ENCODE assay signal across 14 cellular contexts in genomic region chr22:11042116-11042515, GRCh38.
DNase-seq lines count a peak whose midpoint lies in the region; ATAC-seq lines count a peak whose summit lies in the region.
"Had no signal": no experiment of that assay in that cellular context is flagged by ENCODE, and none has a peak within 500 bp of the region (broad histone marks: within the 10 kb centered on the region; RNA-seq: fewer than 3 reads in every experiment).

No MANE protein-coding gene starts in this region.

- H3K9ac ChIP-seq in Karpas-422 (ENCODE audit: low read length) = no peak overlapping the region
- H3K9ac ChIP-seq: BLaER1 treated with 17β-estradiol and CSF1 and Interleukin-3, amounts not matched to agents 10 nM and 100 nM had no signal

- no peak overlapping the region for H3K27ac ChIP-seq in Karpas-422 (ENCODE audit: low read length)
- H3K27ac ChIP-seq: BLaER1 treated with 17β-estradiol and CSF1 and Interleukin-3, amounts not matched to agents 10 nM and 100 nM had no signal

- DNase-seq in cardiac septum (ENCODE audit: low spot score) (peak; percentile 29), Right ventricle myocardium inferior (ENCODE audit: missing footprints) (no peak), Karpas-422 (peak; percentile 39), islet precursor cell (peak; percentile 33), NCI-H748 (lab: John Stamatoyannopoulos, UW; ENCODE audit: unreplicated experiment) (no peak), inferior parietal cortex (ENCODE audit: extremely low spot score) (no peak)
- no peak for DNase-seq in activated effector memory CD4-positive, alpha-beta T cell treated with Interleukin-2 at 50 U/mL for 16 hours
- DNase-seq: Calu3, DND-41, EL, H9 had no signal

- peaks cover 35% of the 10 kb centered on the region for H3K9me3 ChIP-seq in Karpas-422 (ENCODE audit: low read length)

- H3K79me2 ChIP-seq in Karpas-422 (ENCODE audit: low read length) = no peaks in the 10 kb centered on the region

- no peaks in the 10 kb centered on the region for H3K27me3 ChIP-seq in Karpas-422 (ENCODE audit: low read length)

- H2AFZ ChIP-seq in Karpas-422 (ENCODE audit: low read length) = no peak overlapping the region

- no peaks in the 10 kb centered on the region for H4K20me1 ChIP-seq in Karpas-422 (ENCODE audit: insufficient read depth, low read depth, low read length)
- H4K20me1 ChIP-seq: BLaER1 treated with 17β-estradiol and CSF1 and Interleukin-3, amounts not matched to agents 10 nM and 100 nM had no signal

- H3K4me2 ChIP-seq in Karpas-422 (ENCODE audit: low read depth, low read length, poor library complexity, severe bottlenecking) = no peak overlapping the region
- H3K4me2 ChIP-seq: BLaER1 treated with 17β-estradiol and CSF1 and Interleukin-3, amounts not matched to agents 10 nM and 100 nM had no signal

- H3K4me3 ChIP-seq in Karpas-422 (ENCODE audit: low read length) = no peak overlapping the region
- H3K4me3 ChIP-seq: BLaER1 treated with 17β-estradiol and CSF1 and Interleukin-3, amounts not matched to agents 10 nM and 100 nM; GM12878 had no signal

- no peaks in the 10 kb centered on the region for H3K9me2 ChIP-seq in Karpas-422 (replicated peaks; ENCODE audit: insufficient read depth, low read length)

- no peaks in the 10 kb centered on the region for H3K36me3 ChIP-seq in Karpas-422 (ENCODE audit: insufficient read depth, low read length)
- H3K36me3 ChIP-seq: BLaER1 treated with 17β-estradiol and CSF1 and Interleukin-3, amounts not matched to agents 10 nM and 100 nM had no signal

- intact Hi-C loops in cardiac septum (cut with DNase I) = no loop called here
- intact Hi-C loops in Right ventricle myocardium inferior (cut with DNase I) = no loop called here

- ATAC-seq in Right ventricle myocardium inferior = no peak
- ATAC-seq: CD8-positive, alpha-beta T cell; GM12878 had no signal

- H3K4me1 ChIP-seq in Karpas-422 (ENCODE audit: low read length) = no peaks in the 10 kb centered on the region
- H3K4me1 ChIP-seq: BLaER1 treated with 17β-estradiol and CSF1 and Interleukin-3, amounts not matched to agents 10 nM and 100 nM had no signal

Comparison
In these comparisons a context has a peak if more than half of its experiments do, and no peak if none do; other contexts are left out.
1. DNase-seq: peak in cardiac septum (single experiment), Karpas-422 (single experiment) and islet precursor cell (single experiment); none in Right ventricle myocardium inferior (single experiment), NCI-H748 (single experiment), activated effector memory CD4-positive, alpha-beta T cell treated with Interleukin-2 at 50 U/mL for 16 hours (single experiment) and inferior parietal cortex (single experiment).